ENCODE assay signal across 18 cellular contexts in the genomic region with DNA sequence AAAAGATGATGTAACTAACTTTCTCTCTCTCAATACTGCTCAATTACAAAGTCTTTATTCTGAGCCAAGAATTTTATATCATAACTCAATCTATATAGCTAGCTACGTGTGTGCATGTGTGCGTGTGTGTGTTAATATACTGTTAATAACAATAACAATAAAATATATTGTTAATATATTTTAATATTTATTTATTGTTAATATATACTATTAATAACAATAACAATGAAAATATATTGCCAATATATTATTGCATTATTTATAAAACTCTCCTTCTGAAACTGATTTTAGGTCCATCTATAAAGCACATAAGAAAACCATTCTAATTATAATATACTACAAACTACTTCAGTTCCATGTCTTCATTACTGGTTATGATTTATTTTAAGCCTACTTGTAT.
A peak's percentile ranks its signal among the peaks of the same experiment; 100 is the strongest.
DNase-seq lines count a peak whose midpoint lies in the region; FAIRE-seq and TF ChIP-seq lines count a peak whose summit lies in the region.
"Had no signal": no experiment of that assay in that cellular context is flagged by ENCODE, and none has a peak within 500 bp of the region (broad histone marks: within the 10 kb centered on the region; RNA-seq: fewer than 3 reads in every experiment).

No MANE protein-coding gene starts in this region.

- 92 to 94% (median 92%) methylated on average over 2 of the region's 2 CpGs for WGBS in small intestine, 3 donors

- no peaks in the 10 kb centered on the region for H3K36me3 ChIP-seq in small intestine (ENCODE audit: control insufficient read depth in 2 of 2, insufficient read depth in 2 of 2, low read length in 2 of 2)
- H3K36me3 ChIP-seq: BLaER1 had no signal

- no peak for DNase-seq in frontal cortex (ENCODE audit: low spot score in 2 of 2)
- DNase-seq in small intestine, result no peak
- DNase-seq in glomerular visceral epithelial cell (ENCODE audit: extremely low spot score), result no peak
- DNase-seq in NCI-H1092 treated with DMSO at 0.1 percent for 48 hours (lab: John Stamatoyannopoulos, UW), result no peak
- DNase-seq in CD1c-positive myeloid dendritic cell (ENCODE audit: extremely low spot score), result no peak
- DNase-seq: CD4-positive, alpha-beta T cell; CD8-positive, alpha-beta memory T cell; DMS 273 treated with DMSO at 0.1 percent for 48 hours; DMS79; EL; GDM1; H9 had no signal

- no peaks in the 10 kb centered on the region for H3K4me1 ChIP-seq in small intestine (ENCODE audit: control insufficient read depth in 2 of 2, insufficient read depth in 1 of 2, low read depth in 1 of 2, low read length in 1 of 2)
- H3K4me1 ChIP-seq: BLaER1 had no signal

- H3K9me3 ChIP-seq in small intestine (ENCODE audit: control insufficient read depth, low read depth), result no peaks in the 10 kb centered on the region
- H3K9me3 ChIP-seq: BLaER1 had no signal

- TF ChIP-seq CTCF in VCaP (conservative IDR thresholded peaks at IDR 0.05), result no peak

- peak; percentile 64 for FAIRE-seq in frontal cortex (lab: Jason Lieb, UNC)
- peak; percentile 73 for FAIRE-seq in small intestine (lab: Jason Lieb, UNC)
- FAIRE-seq: D721Med, GM12878, GM18507 had no signal

- no peak overlapping the region for H3K4me3 ChIP-seq in small intestine (ENCODE audit: low read depth in 1 of 2, low read length in 2 of 2)
- H3K4me3 ChIP-seq: BLaER1, GM12878, GM23338 had no signal

- H3K27ac ChIP-seq in VCaP (peak overlapping the region; percentile 74), small intestine (ENCODE audit: low read depth in 1 of 2, low read length in 1 of 2) (no peak overlapping the region)
- H3K27ac ChIP-seq: BLaER1 had no signal

- H3K27me3 ChIP-seq in small intestine (ENCODE audit: control insufficient read depth in 2 of 2, insufficient read depth in 2 of 2, low read length in 2 of 2), result no peaks in the 10 kb centered on the region
- H3K27me3 ChIP-seq: BLaER1 had no signal
